Comparison of ENCODE assay signal across 27 cellular contexts in genomic region chr6:43746071-43746470, GRCh38. TPM values are rescaled to one million over a fixed set of nuclear protein-coding genes. Genes with fewer than 3 reads are reported as not detected.
DNase-seq lines count a peak whose midpoint lies in the region; ATAC-seq, FAIRE-seq and TF ChIP-seq lines count a peak whose summit lies in the region.
"Had no signal": no experiment of that assay in that cellular context is flagged by ENCODE, and none has a peak within 500 bp of the region (broad histone marks: within the 10 kb centered on the region; RNA-seq: fewer than 3 reads in every experiment).

No MANE protein-coding gene starts in this region.

- TF ChIP-seq POLR2A in GM12878 (IDR thresholded peaks at IDR 0.05; ENCODE audit: low read depth, low read length) (no peak), suprapubic skin (IDR thresholded peaks at IDR 0.05) (no peak)

- no TSS peak for BruUV-seq in GM12878 (replicated peaks; lab: Mats Ljungman, UMichigan)

- H3K9ac ChIP-seq in SK-N-SH (no peak overlapping the region), GM12878 (ENCODE audit: control insufficient read depth, insufficient read depth, low read length) (no peak overlapping the region)

- H3K36me3 Mint-ChIP-seq in neural crest cell (ENCODE audit: low read depth) = no peaks in the 10 kb centered on the region
- no peaks in the 10 kb centered on the region for H3K36me3 Mint-ChIP-seq in stimulated activated memory B cell treated with anti-CD40 and anti-IgM and Interleukin-4, amounts not matched to agents 10 μg/mL and 1 μg/mL and 100 μg/mL, for 72 hours
- H3K36me3 Mint-ChIP-seq: activated naive CD4-positive, alpha-beta T cell treated with anti-CD3 and anti-CD28 coated beads, Interleukin-2, amount 50 U/mL, for 72 hours; CD4-positive, CD25-positive, alpha-beta regulatory T cell had no signal

- ATAC-seq in SK-N-SH treated with all-trans-retinoic acid at 6 μM for 48 hours (no peak), GM12878 (no peak), upper lobe of right lung (no peak), HG02981 (IDR thresholded peaks at IDR 0.05; ENCODE audit: unreplicated experiment) (no peak)
- ATAC-seq in stimulated activated memory B cell treated with anti-CD40 and anti-IgM and Interleukin-4, amounts not matched to agents 10 μg/mL and 1 μg/mL and 100 μg/mL, for 72 hours = no peak
- ATAC-seq: activated naive CD4-positive, alpha-beta T cell treated with anti-CD3 and anti-CD28 coated beads, Interleukin-2, amount 50 U/mL, for 72 hours; activated T-helper 17 cell treated with anti-CD3 and anti-CD28 coated beads, Interleukin-2, amount 50 U/mL, for 72 hours; foreskin keratinocyte had no signal

- H3K9me3 ChIP-seq in SK-N-SH (no peaks in the 10 kb centered on the region), GM12878 (replicated peaks; ENCODE audit: control insufficient read depth, insufficient read depth, low read length) (no peaks in the 10 kb centered on the region), suprapubic skin (no peaks in the 10 kb centered on the region), upper lobe of right lung (no peaks in the 10 kb centered on the region)
- H3K9me3 ChIP-seq: esophagus muscularis mucosa, heart right ventricle, stomach, tibial nerve had no signal

- H3K27me3 Mint-ChIP-seq in neural crest cell (ENCODE audit: low read depth) = no peaks in the 10 kb centered on the region
- H3K27me3 Mint-ChIP-seq in stimulated activated memory B cell treated with anti-CD40 and anti-IgM and Interleukin-4, amounts not matched to agents 10 μg/mL and 1 μg/mL and 100 μg/mL, for 72 hours = peaks cover 11% of the 10 kb centered on the region

- SMC1A ChIA-PET in GM12878 (lab: Charles Lee; ENCODE audit: uncharacterized antibody, unreplicated experiment) = interaction anchor here (1.2 to 1.7 kb wide), 2 partner anchors 21 to 333 kb away, joined by 4 to 7 read pairs; no protein-coding TSS in a partner anchor

- H3K4me3 ChIP-seq in SK-N-SH (ENCODE audit: low read depth in 2 of 2, low read length in 1 of 2) = no peak overlapping the region
- H3K4me3 ChIP-seq in GM12878 = no peak overlapping the region
- H3K4me3 ChIP-seq in suprapubic skin = no peak overlapping the region
- H3K4me3 ChIP-seq in upper lobe of right lung = no peak overlapping the region
- H3K4me3 ChIP-seq: cardiac muscle cell, esophagus muscularis mucosa, heart right ventricle, PC-9, stomach, tibial nerve had no signal

- peak; percentile 7 for FAIRE-seq in GM12878 (lab: Jason Lieb, UNC)

- no peak for TF ChIP-seq EP300 in SK-N-SH (IDR thresholded peaks at IDR 0.05; ENCODE audit: borderline replicate concordance in 1 of 2, low read depth in 1 of 2, low read length in 1 of 2)
- no peak for TF ChIP-seq EP300 in GM12878 (IDR thresholded peaks at IDR 0.05; ENCODE audit: borderline replicate concordance in 1 of 2, control insufficient read depth in 1 of 2, low read depth in 2 of 2, low read length in 2 of 2)
- TF ChIP-seq EP300 in suprapubic skin (IDR thresholded peaks at IDR 0.05) = no peak

- CTCF ChIA-PET in SK-N-SH (lab: Yijun Ruan, JAX) = interaction anchor here (1.7 to 7.3 kb wide), 3 partner anchors 23 to 333 kb away, joined by 4 to 45 read pairs (median 28); partner anchors contain the start of gene VEGFA
- CTCF ChIA-PET in GM12878 (lab: Yijun Ruan, JAX) = interaction anchor here (0.7 to 3.5 kb wide), 3 partner anchors 12 to 208 kb away, joined by 3 to 13 read pairs (median 3); no protein-coding TSS in a partner anchor

- RAD21 ChIA-PET in GM12878 (lab: Charles Lee; ENCODE audit: unreplicated experiment) = interaction anchor here (1.1 kb wide), 1 partner anchor 22 kb away, joined by 5 read pairs; no protein-coding TSS in a partner anchor

- intact Hi-C loops in GM12878 (cut with micrococcal nuclease; ENCODE audit: unreplicated experiment) (no loop called here), upper lobe of right lung (cut with DNase I) (no loop called here)

- no peaks in the 10 kb centered on the region for H3K36me3 ChIP-seq in SK-N-SH (replicated peaks in 1 of 2; ENCODE audit: control insufficient read depth in 1 of 2, insufficient read depth in 2 of 2, low read length in 1 of 2)
- H3K36me3 ChIP-seq in GM12878 (ENCODE audit: control insufficient read depth in 2 of 2, insufficient read depth in 2 of 2, low read length in 1 of 2) = no peaks in the 10 kb centered on the region
- H3K36me3 ChIP-seq in suprapubic skin = no peaks in the 10 kb centered on the region
- H3K36me3 ChIP-seq in upper lobe of right lung = no peaks in the 10 kb centered on the region
- H3K36me3 ChIP-seq: cardiac muscle cell, esophagus muscularis mucosa, heart right ventricle, stomach, tibial nerve had no signal

- H3K4me1 ChIP-seq in SK-N-SH (ENCODE audit: control insufficient read depth in 1 of 2, insufficient read depth in 2 of 2, low read depth in 1 of 2, low read length in 1 of 2) (peaks cover 0 to 5% of the 10 kb centered on the region in 2 experiments; a peak in 1 of 4 replicates), GM12878 (ENCODE audit: control insufficient read depth, insufficient read depth, low read length) (no peaks in the 10 kb centered on the region), suprapubic skin (no peaks in the 10 kb centered on the region), upper lobe of right lung (no peaks in the 10 kb centered on the region)
- H3K4me1 ChIP-seq: foreskin keratinocyte had no signal

- in situ Hi-C loops in GM12878 (cut with MboI) = no loop called here

- H3F3A ChIP-seq in SK-N-SH (replicated peaks; ENCODE audit: insufficient read depth) = no peaks in the 10 kb centered on the region

- H3K27me3 ChIP-seq in SK-N-SH (ENCODE audit: insufficient read depth) = 0 out of 2 replicates have a peak, but pooled peaks cover 4% of the 10 kb centered on the region
- H3K27me3 ChIP-seq in GM12878 (replicated peaks in 1 of 2; ENCODE audit: control insufficient read depth in 2 of 2, insufficient read depth in 2 of 2, low read length in 1 of 2) = no peaks in the 10 kb centered on the region
- no peaks in the 10 kb centered on the region for H3K27me3 ChIP-seq in suprapubic skin
- H3K27me3 ChIP-seq in upper lobe of right lung = no peaks in the 10 kb centered on the region
- H3K27me3 ChIP-seq: cardiac muscle cell, esophagus muscularis mucosa, foreskin keratinocyte, stomach, tibial nerve had no signal

- TF ChIP-seq RAD21 in SK-N-SH (IDR thresholded peaks at IDR 0.05; ENCODE audit: low read length) = no peak
- no peak for TF ChIP-seq RAD21 in GM12878 (IDR thresholded peaks at IDR 0.05; ENCODE audit: insufficient read depth, low read depth, low read length)

- DNase-seq in SK-N-SH (peak; percentile 6), GM12878 (ENCODE audit: low read depth, low spot score) (no peak), neural crest cell (ENCODE audit: low read depth, low spot score) (no peak), suprapubic skin (ENCODE audit: low spot score in 2 of 2) (peak; percentile 4), upper lobe of right lung (no peak)
- DNase-seq: activated CD4-positive, alpha-beta T cell treated with anti-CD3 and anti-CD28 coated beads, Interleukin-2, amount 10 ng/mL, durations not matched to agents 24 days and 14 days; CD4-positive, CD25-positive, alpha-beta regulatory T cell; cortex of kidney; foreskin keratinocyte; kidney glomerular epithelial cell; NCI-H1105; NCI-H187 treated with DMSO at 0.1 percent for 48 hours; NCI-H524 treated with DMSO at 0.1 percent for 48 hours; NK-92 treated with Interleukin-12 subunit alpha and Interleukin-12 subunit beta, amount 100 ng/mL, for 24 hours; PC-9 had no signal

- H3K9me3 Mint-ChIP-seq in neural crest cell = no peaks in the 10 kb centered on the region
- H3K9me3 Mint-ChIP-seq in stimulated activated memory B cell treated with anti-CD40 and anti-IgM and Interleukin-4, amounts not matched to agents 10 μg/mL and 1 μg/mL and 100 μg/mL, for 72 hours = no peaks in the 10 kb centered on the region
- H3K9me3 Mint-ChIP-seq: activated CD4-positive, alpha-beta T cell treated with anti-CD3 and anti-CD28 coated beads, Interleukin-2, amount 10 ng/mL, durations not matched to agents 24 days and 14 days; activated naive CD4-positive, alpha-beta T cell treated with anti-CD3 and anti-CD28 coated beads, Interleukin-2, amount 50 U/mL, for 72 hours; activated T-helper 17 cell treated with anti-CD3 and anti-CD28 coated beads, Interleukin-2, amount 50 U/mL, for 72 hours had no signal

- H4K20me1 ChIP-seq in SK-N-SH (ENCODE audit: insufficient read depth) (no peaks in the 10 kb centered on the region), GM12878 (ENCODE audit: control insufficient read depth, insufficient read depth) (no peaks in the 10 kb centered on the region)

- H2AFZ ChIP-seq in SK-N-SH (ENCODE audit: low read depth) (no peak overlapping the region), GM12878 (ENCODE audit: control insufficient read depth, low read depth, low read length) (no peak overlapping the region)
- H2AFZ ChIP-seq: PC-9 had no signal

- POLR2A ChIA-PET in SK-N-SH (lab: Yijun Ruan, JAX) (no interaction called here), GM12878 (lab: Charles Lee) (no interaction called here)

- H3K4me3 Mint-ChIP-seq in neural crest cell = no peak overlapping the region
- H3K4me3 Mint-ChIP-seq in stimulated activated memory B cell treated with anti-CD40 and anti-IgM and Interleukin-4, amounts not matched to agents 10 μg/mL and 1 μg/mL and 100 μg/mL, for 72 hours = no peak overlapping the region
- H3K4me3 Mint-ChIP-seq: activated CD4-positive, alpha-beta T cell treated with anti-CD3 and anti-CD28 coated beads, Interleukin-2, amount 10 ng/mL, durations not matched to agents 24 days and 14 days; activated T-helper 17 cell treated with anti-CD3 and anti-CD28 coated beads, Interleukin-2, amount 50 U/mL, for 72 hours; CD4-positive, CD25-positive, alpha-beta regulatory T cell had no signal

- H3K4me2 ChIP-seq in SK-N-SH (no peak overlapping the region), GM12878 (ENCODE audit: control insufficient read depth, insufficient read depth) (no peak overlapping the region)

- peak overlapping the region; percentile 89 for H3K27ac Mint-ChIP-seq in neural crest cell (ENCODE audit: unreplicated experiment)
- no peak overlapping the region for H3K27ac Mint-ChIP-seq in stimulated activated memory B cell treated with anti-CD40 and anti-IgM and Interleukin-4, amounts not matched to agents 10 μg/mL and 1 μg/mL and 100 μg/mL, for 72 hours
- H3K27ac Mint-ChIP-seq: activated CD4-positive, alpha-beta T cell treated with anti-CD3 and anti-CD28 coated beads, Interleukin-2, amount 10 ng/mL, durations not matched to agents 24 days and 14 days; activated naive CD4-positive, alpha-beta T cell treated with anti-CD3 and anti-CD28 coated beads, Interleukin-2, amount 50 U/mL, for 72 hours; activated T-helper 17 cell treated with anti-CD3 and anti-CD28 coated beads, Interleukin-2, amount 50 U/mL, for 72 hours; CD4-positive, CD25-positive, alpha-beta regulatory T cell; progenitor cell of endocrine pancreas had no signal

- TF ChIP-seq CTCF in SK-N-SH (IDR thresholded peaks at IDR 0.05) = no peak
- no peak for TF ChIP-seq CTCF in GM12878 (IDR thresholded peaks at IDR 0.05 in 2 of 3, conservative IDR thresholded peaks at IDR 0.05 in 1 of 3; ENCODE audit: control insufficient read depth in 2 of 3, extremely low read depth in 1 of 3, insufficient read depth in 1 of 3, low read depth in 3 of 3, low read length in 3 of 3)
- no peak for TF ChIP-seq CTCF in neural crest cell (conservative IDR thresholded peaks at IDR 0.05)
- TF ChIP-seq CTCF in suprapubic skin (IDR thresholded peaks at IDR 0.05) = no peak
- no peak for TF ChIP-seq CTCF in upper lobe of right lung (IDR thresholded peaks at IDR 0.05)

- H3K9me2 ChIP-seq in SK-N-SH = no peaks in the 10 kb centered on the region

- 52% methylated on average over 2 of the region's 2 CpGs for WGBS in SK-N-SH (ENCODE audit: low lambda C conversion rate)
- 45% methylated on average over 2 of the region's 2 CpGs for WGBS in GM12878 (ENCODE audit: insufficient coverage, insufficient replicate concordance, low lambda C conversion rate, missing lambda C conversion rate)
- WGBS in suprapubic skin = 88% methylated on average over 2 of the region's 2 CpGs

- peaks cover 44% of the 10 kb centered on the region for H3K4me1 Mint-ChIP-seq in neural crest cell
- H3K4me1 Mint-ChIP-seq in stimulated activated memory B cell treated with anti-CD40 and anti-IgM and Interleukin-4, amounts not matched to agents 10 μg/mL and 1 μg/mL and 100 μg/mL, for 72 hours = no peaks in the 10 kb centered on the region
- H3K4me1 Mint-ChIP-seq: activated CD4-positive, alpha-beta T cell treated with anti-CD3 and anti-CD28 coated beads, Interleukin-2, amount 10 ng/mL, durations not matched to agents 24 days and 14 days; activated T-helper 17 cell treated with anti-CD3 and anti-CD28 coated beads, Interleukin-2, amount 50 U/mL, for 72 hours; CD4-positive, CD25-positive, alpha-beta regulatory T cell had no signal

- H3K27ac ChIP-seq in SK-N-SH (ENCODE audit: low read depth in 2 of 2, low read length in 1 of 2) (no peak overlapping the region), GM12878 (ENCODE audit: control insufficient read depth, insufficient read depth) (no peak overlapping the region), suprapubic skin (no peak overlapping the region), upper lobe of right lung (no peak overlapping the region)
- H3K27ac ChIP-seq: 22Rv1, cardiac muscle cell, esophagus muscularis mucosa, foreskin keratinocyte, PC-9, stomach, tibial nerve had no signal

- H3K79me2 ChIP-seq in SK-N-SH (ENCODE audit: insufficient read depth) = no peaks in the 10 kb centered on the region
- H3K79me2 ChIP-seq in GM12878 (ENCODE audit: control insufficient read depth, insufficient read depth, low read length) = no peaks in the 10 kb centered on the region

RNA-seq across cellular contexts. Expression of gene VEGFA, which starts 23.9 kb away (rescaled TPM):
- polyA plus RNA-seq in SK-N-SH (2012; rRNA removed) (81.0 and 130 TPM in 2 replicates), GM12878 (2011; rRNA removed) (86.0 and 140 TPM in 2 replicates), GM12878 (2014; fragmentation: Illumina TruSeq; extraction: Trizol) (18.1 and 22.4 TPM in 2 replicates), GM12878 (2014; fragmentation: Nextera tagmentation; extraction: Ambion mirVana) (1 to 10 TPM; 2.9 to 4.3 TPM), GM12878 (2014; rRNA removed) (25.6 and 27.2 TPM in 2 replicates), GM12878 (2016; fragmentation: Nextera tagmentation; extraction: Ambion mirVana) (1 to 10 TPM in 1 of 2 experiments, under 1 TPM in 1; 0.96 to 1.3 TPM)
- 42.6 and 66.6 TPM in 2 replicates for polyA plus RNA-seq in SK-N-SH (2012; cell fraction: cytosol; rRNA removed)
- 412 and 501 TPM in 2 replicates for polyA plus RNA-seq in SK-N-SH (2012; cell fraction: nucleus; rRNA removed)
- total RNA-seq in GM12878 (2013; cell fraction: nucleolus; rRNA removed) = 183 and 202 TPM in 2 replicates
- total RNA-seq in GM12878 (2014; rRNA removed) (23.2 and 26.8 TPM in 2 replicates), GM12878 (2014; rRNA removed; fragmentation: Illumina TruSeq; extraction: Trizol) (11.1 and 11.4 TPM in 2 replicates), GM12878 (2021) (24.5 and 29.5 TPM in 2 replicates), neural crest cell (31.2 TPM in 2 replicates), suprapubic skin (100 to 1,000 TPM in 1 of 4 donors, 10 to 100 TPM in 3; 25.4 to 147 (median 43.6) TPM), upper lobe of right lung (231 TPM)
- 53.3 TPM for polyA plus RNA-seq in GM12878 (2011; ENCODE audit: low read depth)
- polyA plus RNA-seq in GM12878 (2011; cell fraction: cytosol; rRNA removed) = 139 and 149 TPM in 2 replicates
- polyA plus RNA-seq in GM12878 (2011; cell fraction: nucleus; rRNA removed) = 331 and 548 TPM in 2 replicates
- 77.6 and 104 TPM in 2 replicates for polyA plus RNA-seq in GM12878 (2012)
- 232 and 237 TPM in 2 replicates for polyA minus RNA-seq in GM12878 (2011; rRNA and poly(A)+ RNA removed)
- 38.4 and 39.6 TPM in 2 replicates for polyA minus RNA-seq in GM12878 (2011; cell fraction: cytosol; rRNA and poly(A)+ RNA removed)
- 127 and 145 TPM in 2 replicates for polyA minus RNA-seq in GM12878 (2011; cell fraction: nucleus; rRNA and poly(A)+ RNA removed)

RNA-seq across cellular contexts. Expression of gene MRPS18A, which starts 58.5 kb away (rescaled TPM):
- polyA plus RNA-seq in SK-N-SH (2012; rRNA removed) = 56.9 and 57.0 TPM in 2 replicates
- polyA plus RNA-seq in SK-N-SH (2012; cell fraction: cytosol; rRNA removed) = 31.9 and 44.3 TPM in 2 replicates
- 33.1 and 37.4 TPM in 2 replicates for polyA plus RNA-seq in SK-N-SH (2012; cell fraction: nucleus; rRNA removed)
- total RNA-seq in GM12878 (2013; cell fraction: nucleolus; rRNA removed) = 36.5 and 37.7 TPM in 2 replicates
- 99.5 and 105 TPM in 2 replicates for total RNA-seq in GM12878 (2014; rRNA removed)
- total RNA-seq in GM12878 (2014; rRNA removed; fragmentation: Illumina TruSeq; extraction: Trizol) = 75.7 and 81.6 TPM in 2 replicates
- 65.3 and 66.3 TPM in 2 replicates for total RNA-seq in GM12878 (2021)
- polyA plus RNA-seq in GM12878 (2011; ENCODE audit: low read depth) = 41.9 TPM
- 48.9 and 85.2 TPM in 2 replicates for polyA plus RNA-seq in GM12878 (2011; rRNA removed)
- polyA plus RNA-seq in GM12878 (2011; cell fraction: cytosol; rRNA removed) = 144 and 169 TPM in 2 replicates
- 63.9 and 64.8 TPM in 2 replicates for polyA plus RNA-seq in GM12878 (2011; cell fraction: nucleus; rRNA removed)
- polyA plus RNA-seq in GM12878 (2012) = 53.4 and 54.2 TPM in 2 replicates
- polyA plus RNA-seq in GM12878 (2014; fragmentation: Illumina TruSeq; extraction: Trizol) = 67.3 and 104 TPM in 2 replicates
- polyA plus RNA-seq in GM12878 (2014; fragmentation: Nextera tagmentation; extraction: Ambion mirVana) = 100 to 1,000 TPM; 105 to 158 TPM
- polyA plus RNA-seq in GM12878 (2014; rRNA removed) = 99.7 and 112 TPM in 2 replicates
- polyA plus RNA-seq in GM12878 (2016; fragmentation: Nextera tagmentation; extraction: Ambion mirVana) = 10 to 100 TPM; 88.6 to 97.8 TPM
- polyA minus RNA-seq in GM12878 (2011; rRNA and poly(A)+ RNA removed) = 74.5 and 122 TPM in 2 replicates
- polyA minus RNA-seq in GM12878 (2011; cell fraction: cytosol; rRNA and poly(A)+ RNA removed) = 24.2 and 25.2 TPM in 2 replicates
- polyA minus RNA-seq in GM12878 (2011; cell fraction: nucleus; rRNA and poly(A)+ RNA removed) = 24.8 and 35.4 TPM in 2 replicates
- 49.5 and 50.6 TPM in 2 replicates for total RNA-seq in neural crest cell
- total RNA-seq in suprapubic skin = 10 to 100 TPM; 43.6 to 59.0 (median 48.6) TPM
- total RNA-seq in upper lobe of right lung = 28.1 TPM

Comparison
In these comparisons a context has a peak if more than half of its experiments do, and no peak if none do; other contexts are left out.
1. DNase-seq: peak in SK-N-SH (single experiment) and suprapubic skin (2 of 2); none in GM12878 (single experiment), neural crest cell (single experiment) and upper lobe of right lung (single experiment).